1 cellular context compared by ENCODE assay signal in the genomic region with DNA sequence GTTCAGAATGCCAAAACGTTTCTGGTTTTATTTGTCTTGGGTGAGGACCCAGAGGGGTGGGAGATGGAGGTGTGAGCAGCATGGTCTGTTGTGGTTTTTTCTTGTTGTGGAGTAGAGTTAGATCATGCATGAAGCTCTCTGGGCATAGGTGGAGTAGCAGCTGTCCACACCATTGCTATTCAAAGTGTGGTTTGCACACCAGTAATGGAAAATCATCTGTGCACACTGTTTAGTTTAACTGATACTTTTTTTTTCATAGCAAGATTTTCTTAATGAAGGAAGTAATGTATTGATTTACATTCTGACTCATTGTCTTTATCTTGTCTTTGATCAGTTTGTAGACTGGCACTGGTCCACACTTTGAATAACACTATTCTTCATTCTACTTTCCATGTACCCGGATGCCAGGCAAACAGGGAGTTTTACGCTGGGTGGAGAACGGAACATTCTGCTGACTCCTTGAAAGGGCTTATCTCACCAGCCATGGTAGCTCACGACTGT.
TF ChIP-seq lines count a peak whose summit lies in the region.

No MANE protein-coding gene starts in this region.

TF ChIP-seq in endothelial cell of umbilical vein, 7 proteins besides CTCF, POLR2A, EP300 and RAD21 (continued from another document):
- no peak for TF ChIP-seq FOS (IDR thresholded peaks at IDR 0.05; ENCODE audit: borderline replicate concordance, insufficient read depth, low read length)
- TF ChIP-seq JUN (IDR thresholded peaks at IDR 0.05; ENCODE audit: borderline replicate concordance, insufficient read depth, insufficient read length, low read depth), result no peak
- no peak for TF ChIP-seq POLR2AphosphoS5 (IDR thresholded peaks at IDR 0.05; ENCODE audit: insufficient read depth, low read depth, low read length)
- TF ChIP-seq, protein P1, sequence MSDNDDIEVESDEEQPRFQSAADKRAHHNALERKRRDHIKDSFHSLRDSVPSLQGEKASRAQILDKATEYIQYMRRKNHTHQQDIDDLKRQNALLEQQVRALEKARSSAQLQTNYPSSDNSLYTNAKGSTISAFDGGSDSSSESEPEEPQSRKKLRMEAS (IDR thresholded peaks at IDR 0.05; ENCODE audit: insufficient read depth, insufficient read length), result no peak
- peak; percentile 81 for TF ChIP-seq GATA2 (IDR thresholded peaks at IDR 0.05; ENCODE audit: insufficient read depth, insufficient read length, low read depth, low read length)
